In genomic region chr21:42864812-42865211, GRCh38 we compare ENCODE assay signal across 13 cellular contexts. TPM values are rescaled to one million over a fixed set of nuclear protein-coding genes. Genes with fewer than 3 reads are reported as not detected.
A peak's percentile ranks its signal among the peaks of the same experiment; 100 is the strongest.
DNase-seq lines count a peak whose midpoint lies in the region; TF ChIP-seq lines count a peak whose summit lies in the region.
"Had no signal": no experiment of that assay in that cellular context is flagged by ENCODE, and none has a peak within 500 bp of the region (broad histone marks: within the 10 kb centered on the region; RNA-seq: fewer than 3 reads in every experiment).

No MANE protein-coding gene starts in this region.

- no peaks in the 10 kb centered on the region for H3K27me3 ChIP-seq in Caco-2 (replicated peaks; ENCODE audit: control insufficient read depth, insufficient read depth, low read length)
- H3K27me3 ChIP-seq in osteoblast (ENCODE audit: insufficient read depth, low read length), result no peaks in the 10 kb centered on the region

- no peak overlapping the region for H3K4me2 ChIP-seq in osteoblast (ENCODE audit: insufficient read depth, low read length)

- no peak overlapping the region for H3K4me3 ChIP-seq in Caco-2 (ENCODE audit: low read depth, low read length)
- no peak overlapping the region for H3K4me3 ChIP-seq in fibroblast of villous mesenchyme (ENCODE audit: low read depth, low read length)
- no peak overlapping the region for H3K4me3 ChIP-seq in osteoblast (ENCODE audit: insufficient read depth, low read length)
- H3K4me3 ChIP-seq: HAP-1 had no signal

- in situ Hi-C loops in ACHN (cut with HindIII; ENCODE audit: low pct_ligation_motif_present, low pct_unique_long_range_greater_than_20kb, low sequenced_read_pairs), result no loop called here

- CTCF ChIA-PET in Caco-2 (lab: Charles Lee) (no interaction called here), RWPE1 (lab: Yijun Ruan, JAX) (no interaction called here)

- H3K27ac ChIP-seq in RWPE1 (peak overlapping the region; percentile 23), osteoblast (ENCODE audit: low read depth, low read length) (no peak overlapping the region)

- no peak overlapping the region for H3K4me3 Mint-ChIP-seq in Caco-2 (ENCODE audit: unreplicated experiment)

- no peaks in the 10 kb centered on the region for H3K9me3 ChIP-seq in Caco-2
- no peaks in the 10 kb centered on the region for H3K9me3 ChIP-seq in osteoblast (ENCODE audit: low read depth, low read length)
- H3K9me3 ChIP-seq: HAP-1 had no signal

- no peaks in the 10 kb centered on the region for H3K9me3 Mint-ChIP-seq in Caco-2 (ENCODE audit: unreplicated experiment)
- H3K9me3 Mint-ChIP-seq: activated T-helper 2 cell treated with anti-CD3 and anti-CD28 coated beads, Interferon-gamma antibody, Interleukin-2, Interleukin-4, amounts not matched to agents 10 μg/mL and 5 μg/mL and 100 μg/mL, durations not matched to agents 14 hours and 24 hours and 36 hours had no signal

- H4K20me1 ChIP-seq in osteoblast (ENCODE audit: insufficient read depth, low read length), result peaks cover 21% of the 10 kb centered on the region

- DNase-seq in Caco-2 (no peak), RWPE1 (ENCODE audit: low spot score) (no peak), fibroblast of villous mesenchyme (ENCODE audit: low read depth) (peak; percentile 33), osteoblast (ENCODE audit: insufficient read length, low spot score, missing footprints) (peak; percentile 71), ACHN (no peak), SIG-M5 (lab: John Stamatoyannopoulos, UW) (no peak), foreskin melanocyte (no peak), iPS-NIHi11 (ENCODE audit: low spot score) (no peak)
- DNase-seq: activated CD4-positive, alpha-beta T cell treated with anti-CD3 and anti-CD28 coated beads, Interleukin-2, amount 50 U/mL, for 4 hours; EL; midbrain had no signal

- H3K4me1 Mint-ChIP-seq in Caco-2 (ENCODE audit: low read depth, unreplicated experiment), result no peaks in the 10 kb centered on the region

- H3K4me1 ChIP-seq in Caco-2 (no peaks in the 10 kb centered on the region), osteoblast (ENCODE audit: insufficient read depth, low read length) (no peaks in the 10 kb centered on the region)
- H3K4me1 ChIP-seq: HAP-1 had no signal

- H3K36me3 ChIP-seq in Caco-2 (ENCODE audit: control insufficient read depth, insufficient read depth, low read length) (peaks cover 2% of the 10 kb centered on the region; the same call in 1 of the 2 replicates), osteoblast (ENCODE audit: insufficient read depth, low read length) (peaks cover 43% of the 10 kb centered on the region)

- no TSS peak for BruUV-seq in Caco-2 (replicated peaks; lab: Mats Ljungman, UMichigan)

- no peaks in the 10 kb centered on the region for H3K27me3 Mint-ChIP-seq in Caco-2 (ENCODE audit: insufficient read depth, unreplicated experiment)

- intact Hi-C loops in Caco-2 (cut with micrococcal nuclease; ENCODE audit: unreplicated experiment), result no loop called here

- TF ChIP-seq CTCF in Caco-2 (IDR thresholded peaks at IDR 0.05; ENCODE audit: insufficient read depth in 1 of 2, low read depth in 1 of 2, low read length in 1 of 2, severe bottlenecking in 1 of 2, unreplicated experiment in 1 of 2), result no peak
- no peak for TF ChIP-seq CTCF in RWPE1 (conservative IDR thresholded peaks at IDR 0.05; ENCODE audit: low read depth)
- no peak for TF ChIP-seq CTCF in fibroblast of villous mesenchyme (IDR thresholded peaks at IDR 0.05; ENCODE audit: insufficient read depth, low read depth, low read length)
- no peak for TF ChIP-seq CTCF in osteoblast (IDR thresholded peaks at IDR 0.05; ENCODE audit: extremely low read depth, low read depth, low read length)

- H3K27ac Mint-ChIP-seq in Caco-2 (ENCODE audit: unreplicated experiment), result peak overlapping the region; percentile 45
- H3K27ac Mint-ChIP-seq: activated T-helper 2 cell treated with anti-CD3 and anti-CD28 coated beads, Interferon-gamma antibody, Interleukin-2, Interleukin-4, amounts not matched to agents 10 μg/mL and 5 μg/mL and 100 μg/mL, durations not matched to agents 14 hours and 24 hours and 36 hours had no signal

- POLR2A ChIA-PET in Caco-2 (lab: Charles Lee), result no interaction called here
- POLR2A ChIA-PET in RWPE1 (lab: Yijun Ruan, JAX; ENCODE audit: low non-redundant PET), result interaction anchor here (0.6 kb wide), 1 partner anchor 8 kb away, joined by 9 read pairs; no protein-coding TSS in a partner anchor

- no peak overlapping the region for H2AFZ ChIP-seq in osteoblast (ENCODE audit: low read length)

- H3K36me3 Mint-ChIP-seq in Caco-2 (ENCODE audit: insufficient read depth, unreplicated experiment), result peaks cover 67% of the 10 kb centered on the region

- peaks cover 70% of the 10 kb centered on the region for H3K79me2 ChIP-seq in osteoblast (ENCODE audit: insufficient read depth, low read length)

RNA-seq across cellular contexts. Expression of gene WDR4, which starts 14.5 kb away (rescaled TPM):
- 35.0 and 35.4 TPM in 2 replicates for total RNA-seq in Caco-2 (2022)
- 14.2 and 15.1 TPM in 2 replicates for total RNA-seq in fibroblast of villous mesenchyme
- 8.0 and 10.1 TPM in 2 replicates for total RNA-seq in osteoblast

RNA-seq across cellular contexts. Expression of gene NDUFV3, which starts 28.3 kb away (rescaled TPM):
- total RNA-seq in Caco-2 (2022), result 32.5 and 33.8 TPM in 2 replicates
- 44.0 and 61.8 TPM in 2 replicates for total RNA-seq in fibroblast of villous mesenchyme
- 65.1 and 66.2 TPM in 2 replicates for total RNA-seq in osteoblast

Comparison
In these comparisons a context has a peak if more than half of its experiments do, and no peak if none do; other contexts are left out.
1. DNase-seq: peak in fibroblast of villous mesenchyme (single experiment) and osteoblast (single experiment); none in Caco-2 (0 of 2), RWPE1 (single experiment), ACHN (single experiment), SIG-M5 (single experiment), foreskin melanocyte (single experiment) and iPS-NIHi11 (single experiment).